In the genomic region with DNA sequence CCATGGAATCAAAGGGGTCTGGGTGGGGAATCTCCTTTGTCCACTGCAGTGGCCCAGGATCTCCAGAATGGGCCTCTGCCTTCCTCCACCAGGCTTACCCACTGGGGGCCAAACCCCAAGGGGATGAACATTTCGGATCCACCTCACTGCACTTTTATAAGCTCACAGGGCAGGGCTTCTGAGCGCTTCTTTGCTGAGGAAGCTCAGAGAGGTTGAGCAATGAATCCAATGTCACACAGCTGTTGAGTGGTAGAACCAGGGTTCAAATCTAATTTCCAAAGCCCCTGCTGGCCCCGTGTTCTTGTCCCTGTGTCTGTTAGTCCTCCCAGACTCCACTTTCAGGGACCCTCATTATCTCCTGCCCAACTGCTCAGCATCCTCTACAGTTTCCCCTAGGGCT, we compare ENCODE assay signal across 8 cellular contexts.
"Had no signal": no experiment of that assay in that cellular context is flagged by ENCODE, and none has a peak within 500 bp of the region (broad histone marks: within the 10 kb centered on the region; RNA-seq: fewer than 3 reads in every experiment).

No MANE protein-coding gene starts in this region.

- H3K4me3 ChIP-seq: GM23248, HAP-1 had no signal

- H3K4me1 ChIP-seq: HAP-1 had no signal

- H3K36me3 ChIP-seq: HAP-1 had no signal

- H3K4me3 Mint-ChIP-seq: IgD-negative memory B cell had no signal

- H3K27ac ChIP-seq: GM23248 had no signal

- FAIRE-seq: HTR-8/SVneo had no signal

- H2AFZ ChIP-seq: GM23248 had no signal

- H3K4me1 Mint-ChIP-seq: IgD-negative memory B cell had no signal

- H3K9me3 ChIP-seq: HAP-1 had no signal

- DNase-seq: GM23248, GOT3, H7, KG1 had no signal

- H3K9me3 Mint-ChIP-seq: IgD-negative memory B cell had no signal

- H3K36me3 Mint-ChIP-seq: IgD-negative memory B cell had no signal

- ATAC-seq: HCT116 had no signal

- H3K9ac ChIP-seq: GM23248 had no signal
